In the genomic region with DNA sequence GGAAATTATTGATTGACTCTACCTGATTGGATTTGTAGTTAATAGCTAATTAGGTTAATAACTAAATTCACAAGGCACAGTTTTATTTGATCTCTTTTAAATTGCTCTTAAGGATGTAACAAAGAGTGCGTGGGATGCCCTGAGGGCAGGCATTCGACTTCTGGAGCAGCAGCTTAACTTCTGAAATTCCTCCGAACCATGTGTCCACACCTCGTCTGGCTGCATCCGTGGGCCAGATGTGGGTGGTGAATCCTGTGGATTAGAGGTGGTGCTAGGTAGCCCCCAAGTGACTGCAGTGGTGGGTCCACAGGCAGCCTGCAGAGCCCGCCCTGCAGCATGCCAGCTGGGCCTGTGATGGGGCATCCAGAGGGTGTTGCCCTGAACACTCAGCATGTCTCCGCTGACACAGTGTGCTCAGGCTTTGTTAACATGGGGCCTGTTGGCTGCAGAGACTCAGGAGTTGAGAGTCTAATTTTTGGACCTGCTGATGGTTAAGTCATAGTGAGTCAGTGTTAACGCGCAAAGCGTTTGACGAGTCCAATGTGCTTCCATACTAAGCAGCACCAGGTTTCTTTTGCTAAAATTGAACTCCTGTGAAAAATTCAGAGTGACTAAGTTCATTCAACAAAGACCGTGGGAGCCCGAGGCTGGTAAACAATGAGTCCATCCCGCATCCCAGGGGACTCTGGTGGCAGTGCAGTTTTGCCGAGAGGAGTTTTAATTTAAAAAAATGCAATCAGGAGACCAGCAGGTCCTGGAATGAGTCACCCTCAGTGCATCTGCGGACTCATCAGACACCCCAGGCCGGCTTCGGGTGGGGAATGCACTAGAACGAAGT, we compare ENCODE assay signal across 12 cellular contexts. TPM values are rescaled to one million over a fixed set of nuclear protein-coding genes. Genes with fewer than 3 reads are reported as not detected.
DNase-seq lines count a peak whose midpoint lies in the region; ATAC-seq, FAIRE-seq and TF ChIP-seq lines count a peak whose summit lies in the region.
"Had no signal": no experiment of that assay in that cellular context is flagged by ENCODE, and none has a peak within 500 bp of the region (broad histone marks: within the 10 kb centered on the region; RNA-seq: fewer than 3 reads in every experiment).

No MANE protein-coding gene starts in this region.

- ATAC-seq in GM21515 (IDR thresholded peaks at IDR 0.05; ENCODE audit: unreplicated experiment) (no peak), HG03135 (IDR thresholded peaks at IDR 0.05; ENCODE audit: unreplicated experiment) (no peak)

- H3K36me3 ChIP-seq in astrocyte (ENCODE audit: insufficient read depth, low read length) = peaks cover 4% of the 10 kb centered on the region
- H3K36me3 ChIP-seq: ovary had no signal

- peak overlapping the region; percentile 34 for H3K4me3 Mint-ChIP-seq in astrocyte (ENCODE audit: unreplicated experiment)
- H3K4me3 Mint-ChIP-seq: CD4-positive, alpha-beta T cell had no signal

- peaks cover 12% of the 10 kb centered on the region for H3K4me1 Mint-ChIP-seq in astrocyte (ENCODE audit: low read depth, unreplicated experiment)

- H3K79me2 ChIP-seq in astrocyte (ENCODE audit: insufficient read depth, low read length) = peaks cover 28% of the 10 kb centered on the region

- H3K9ac ChIP-seq in astrocyte (ENCODE audit: low read length) = peak overlapping the region; percentile 81

- H4K20me1 ChIP-seq in astrocyte (ENCODE audit: insufficient read depth, low read length) = peaks cover 17% of the 10 kb centered on the region

- peak overlapping the region; percentile 95 for H3K27ac ChIP-seq in astrocyte (ENCODE audit: low read depth, low read length)
- H3K27ac ChIP-seq: ovary, upper lobe of left lung had no signal

- no peaks in the 10 kb centered on the region for H3K27me3 Mint-ChIP-seq in astrocyte (ENCODE audit: low read depth, unreplicated experiment)

- TF ChIP-seq CTCF in astrocyte (IDR thresholded peaks at IDR 0.05; ENCODE audit: insufficient read depth, low read depth, low read length) = no peak

- H3K27me3 ChIP-seq in astrocyte (ENCODE audit: insufficient read depth, low read length) = no peaks in the 10 kb centered on the region
- H3K27me3 ChIP-seq: ovary, upper lobe of left lung had no signal

- DNase-seq in AG08395 (ENCODE audit: low spot score) (peak; percentile 88), HS-5 (ENCODE audit: low read depth) (peak; percentile 98), astrocyte (ENCODE audit: low read depth) (peak; percentile 93), iris pigment epithelial cell (ENCODE audit: low read depth) (peak; percentile 80), SIG-M5 treated with dmso at 0.1 percent for 504 hours (lab: John Stamatoyannopoulos, UW; ENCODE audit: unreplicated experiment) (no peak)
- no peak for DNase-seq in activated T-cell treated with anti-CD3 and anti-CD28 coated beads, Interleukin-2, amount 50 U/mL, for 1 hour
- DNase-seq: CD4-positive, alpha-beta T cell; NCI-H2171 treated with DMSO at 0.1 percent for 48 hours; ovary had no signal

- FAIRE-seq in astrocyte (lab: Jason Lieb, UNC) = peak; percentile 82

- peaks cover 32% of the 10 kb centered on the region for H3K4me1 ChIP-seq in astrocyte (ENCODE audit: insufficient read depth, low read length)

- no peak overlapping the region for H3K4me3 ChIP-seq in astrocyte (ENCODE audit: insufficient read depth, low read depth, low read length)
- H3K4me3 ChIP-seq: ovary, upper lobe of left lung had no signal

- peaks cover 13% of the 10 kb centered on the region for H3K36me3 Mint-ChIP-seq in astrocyte (ENCODE audit: low read depth, unreplicated experiment)

- no peak overlapping the region for H2AFZ ChIP-seq in astrocyte (ENCODE audit: low read depth, low read length)

- H3K27ac Mint-ChIP-seq in astrocyte (ENCODE audit: unreplicated experiment) = peak overlapping the region; percentile 78
- H3K27ac Mint-ChIP-seq: CD4-positive, alpha-beta T cell had no signal

- H3K4me2 ChIP-seq in astrocyte (ENCODE audit: low read length) = peak overlapping the region; percentile 70

- H3K9me3 Mint-ChIP-seq in astrocyte (ENCODE audit: unreplicated experiment) = no peaks in the 10 kb centered on the region
- H3K9me3 Mint-ChIP-seq: CD4-positive, alpha-beta T cell had no signal

- no peaks in the 10 kb centered on the region for H3K9me3 ChIP-seq in astrocyte (ENCODE audit: insufficient read depth, low read depth, low read length)
- H3K9me3 ChIP-seq: ovary, upper lobe of left lung had no signal

RNA-seq across cellular contexts. Expression of gene NPB, which starts 3.8 kb away (rescaled TPM):
- 2.0 and 2.7 TPM in 2 replicates for total RNA-seq in astrocyte

RNA-seq across cellular contexts. Expression of gene ANAPC11, which starts 6.7 kb away (rescaled TPM):
- 104 and 113 TPM in 2 replicates for total RNA-seq in astrocyte

RNA-seq across cellular contexts. Expression of gene ALYREF, which starts 6.9 kb away (rescaled TPM):
- 86.4 and 110 TPM in 2 replicates for total RNA-seq in astrocyte

RNA-seq across cellular contexts. Expression of gene PCYT2, which starts 13.0 kb away (rescaled TPM):
- total RNA-seq in astrocyte = 26.0 and 31.6 TPM in 2 replicates

RNA-seq across cellular contexts. Expression of gene SIRT7, which starts 19.7 kb away (rescaled TPM):
- total RNA-seq in astrocyte = 26.5 and 30.2 TPM in 2 replicates

Comparison
In these comparisons a context has a peak if more than half of its experiments do, and no peak if none do; other contexts are left out.
1. DNase-seq: peak in AG08395 (single experiment), HS-5 (single experiment), astrocyte (single experiment) and iris pigment epithelial cell (single experiment); none in SIG-M5 treated with dmso at 0.1 percent for 504 hours (single experiment) and activated T-cell treated with anti-CD3 and anti-CD28 coated beads, Interleukin-2, amount 50 U/mL, for 1 hour (single experiment).